Comparison of ENCODE assay signal across 8 cellular contexts in the genomic region with DNA sequence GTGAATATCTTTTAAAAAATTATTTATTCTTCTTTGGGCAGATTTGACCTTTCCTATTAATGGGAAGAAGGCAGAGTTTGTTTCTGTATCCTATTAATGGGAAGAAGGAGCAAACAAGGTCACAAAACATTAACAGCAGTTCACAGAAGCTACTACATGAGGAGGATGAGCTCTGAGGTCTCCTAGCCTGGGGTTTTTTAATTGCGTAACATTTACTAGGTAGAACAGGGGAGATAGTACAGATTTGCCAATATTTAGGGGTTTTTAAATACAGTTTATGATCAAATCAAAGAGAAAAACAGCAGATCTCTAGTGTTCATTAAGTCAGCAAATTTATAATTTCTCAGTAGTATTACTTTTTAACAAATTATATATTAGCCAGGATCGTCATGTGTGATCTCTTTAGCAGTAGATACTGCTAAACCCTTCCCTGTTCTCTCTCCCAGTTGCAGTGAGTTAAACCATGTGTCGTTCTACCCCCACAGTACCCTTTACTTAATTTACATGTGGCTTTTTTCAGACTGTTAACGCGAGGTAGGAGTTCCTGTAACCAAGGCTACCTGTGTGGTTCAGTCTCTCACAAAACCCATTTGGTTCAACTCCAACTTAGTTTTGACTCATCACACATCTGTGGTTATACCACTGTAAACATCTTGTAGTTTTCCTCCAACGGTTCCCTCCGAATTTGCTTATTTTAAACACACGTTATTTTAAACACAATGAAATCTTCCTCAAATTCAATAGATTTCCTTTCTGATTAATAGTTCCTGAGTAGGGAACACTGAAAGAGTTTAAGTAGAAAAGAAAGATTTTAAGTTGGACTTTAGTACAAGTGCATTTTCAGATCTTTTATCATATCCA. TPM values are rescaled to one million over a fixed set of nuclear protein-coding genes. Genes with fewer than 3 reads are reported as not detected.
DNase-seq lines count a peak whose midpoint lies in the region; ATAC-seq and TF ChIP-seq lines count a peak whose summit lies in the region.

No MANE protein-coding gene starts in this region.

- peaks cover 2% of the 10 kb centered on the region for H3K79me2 ChIP-seq in osteoblast (ENCODE audit: insufficient read depth, low read length)

- no peaks in the 10 kb centered on the region for H3K9me3 ChIP-seq in osteoblast (ENCODE audit: low read depth, low read length)

- H3K4me1 Mint-ChIP-seq in nephron progenitor cell, result no peaks in the 10 kb centered on the region

- H3K4me3 Mint-ChIP-seq in nephron progenitor cell, result no peak overlapping the region

- TF ChIP-seq CTCF in nephron progenitor cell (IDR thresholded peaks at IDR 0.05) (no peak), osteoblast (IDR thresholded peaks at IDR 0.05; ENCODE audit: extremely low read depth, low read depth, low read length) (no peak), brain microvascular endothelial cell (IDR thresholded peaks at IDR 0.05; ENCODE audit: low read depth, low read length, missing control alignments) (no peak)

- H3K27ac Mint-ChIP-seq in nephron progenitor cell, result peak overlapping the region; percentile 64

- H3K27me3 ChIP-seq in osteoblast (ENCODE audit: insufficient read depth, low read length) (no peaks in the 10 kb centered on the region), brain microvascular endothelial cell (replicated peaks) (no peaks in the 10 kb centered on the region)

- peaks cover 36% of the 10 kb centered on the region for H3K36me3 Mint-ChIP-seq in nephron progenitor cell (ENCODE audit: low read depth)

- peak; percentile 16 for DNase-seq in activated CD4-positive, alpha-beta T cell treated with anti-CD3 and anti-CD28 coated beads for 48 hours
- no peak for DNase-seq in activated CD4-positive, alpha-beta T cell treated with anti-CD3 and anti-CD28 coated beads, Interleukin-2, amount 50 U/mL, for 1 hour
- DNase-seq in T follicular helper cell (ENCODE audit: low read depth), result peak; percentile 14
- no peak for DNase-seq in nephron progenitor cell
- no peak for DNase-seq in osteoblast (ENCODE audit: insufficient read length, low spot score, missing footprints)
- no peak for DNase-seq in brain microvascular endothelial cell
- no peak for DNase-seq in NCI-H510A treated with DMSO at 0.1 percent for 48 hours (lab: John Stamatoyannopoulos, UW)

- no peak overlapping the region for H3K4me3 ChIP-seq in osteoblast (ENCODE audit: insufficient read depth, low read length)
- H3K4me3 ChIP-seq in brain microvascular endothelial cell (ENCODE audit: low read depth, low read length), result no peak overlapping the region

- no peak overlapping the region for H2AFZ ChIP-seq in osteoblast (ENCODE audit: low read length)

- H3K27ac ChIP-seq in osteoblast (ENCODE audit: low read depth, low read length), result no peak overlapping the region
- no peak overlapping the region for H3K27ac ChIP-seq in brain microvascular endothelial cell

- no peaks in the 10 kb centered on the region for H3K27me3 Mint-ChIP-seq in nephron progenitor cell (ENCODE audit: low read depth, poor library complexity)

- H3K4me2 ChIP-seq in osteoblast (ENCODE audit: insufficient read depth, low read length), result no peak overlapping the region

- in situ Hi-C loops in brain microvascular endothelial cell (cut with HindIII; ENCODE audit: low pct_ligation_motif_present, low sequenced_read_pairs), result no loop called here

- H3K4me1 ChIP-seq in osteoblast (ENCODE audit: insufficient read depth, low read length), result no peaks in the 10 kb centered on the region

- H3K9me3 Mint-ChIP-seq in nephron progenitor cell, result no peaks in the 10 kb centered on the region

- peak; percentile 98 for ATAC-seq in HG02798 (IDR thresholded peaks at IDR 0.05; ENCODE audit: poor library complexity, unreplicated experiment)

- H4K20me1 ChIP-seq in osteoblast (ENCODE audit: insufficient read depth, low read length), result no peaks in the 10 kb centered on the region

- H3K36me3 ChIP-seq in osteoblast (ENCODE audit: insufficient read depth, low read length) (peaks cover 26% of the 10 kb centered on the region), brain microvascular endothelial cell (replicated peaks) (peaks cover 11% of the 10 kb centered on the region)

RNA-seq across cellular contexts. Expression of gene SLC25A46, which starts 13.3 kb away (rescaled TPM):
- total RNA-seq in osteoblast, result 98.1 and 100 TPM in 2 replicates

RNA-seq across cellular contexts. Expression of gene TMEM232, which starts 25.7 kb away (rescaled TPM):
- total RNA-seq in osteoblast, result 1.4 and 2.7 TPM in 2 replicates

Comparison
In these comparisons a context has a peak if more than half of its experiments do, and no peak if none do; other contexts are left out.
1. DNase-seq: peak in activated CD4-positive, alpha-beta T cell treated with anti-CD3 and anti-CD28 coated beads for 48 hours (single experiment) and T follicular helper cell (single experiment); none in activated CD4-positive, alpha-beta T cell treated with anti-CD3 and anti-CD28 coated beads, Interleukin-2, amount 50 U/mL, for 1 hour (single experiment), nephron progenitor cell (single experiment), osteoblast (single experiment), brain microvascular endothelial cell (single experiment) and NCI-H510A treated with DMSO at 0.1 percent for 48 hours (single experiment).